Comparison of ENCODE assay signal across 14 cellular contexts in genomic region chr3:126481808-126482502, GRCh38. TPM values are rescaled to one million over a fixed set of nuclear protein-coding genes. Genes with fewer than 3 reads are reported as not detected.
A peak's percentile ranks its signal among the peaks of the same experiment; 100 is the strongest.
DNase-seq lines count a peak whose midpoint lies in the region; ATAC-seq, FAIRE-seq and TF ChIP-seq lines count a peak whose summit lies in the region.
"Had no signal": no experiment of that assay in that cellular context is flagged by ENCODE, and none has a peak within 500 bp of the region (broad histone marks: within the 10 kb centered on the region; RNA-seq: fewer than 3 reads in every experiment).

No MANE protein-coding gene starts in this region.

- no peak overlapping the region for H2AFZ ChIP-seq in mesenchymal stem cell (ENCODE audit: low read depth, low read length)

- DNase-seq in DMS 273 (lab: John Stamatoyannopoulos, UW; ENCODE audit: unreplicated experiment) (peak; percentile 83), NCI-H524 (lab: John Stamatoyannopoulos, UW) (peak; percentile 52 to 86), choroid plexus epithelial cell (ENCODE audit: low read depth) (peak; percentile 52), mesenchymal stem cell (peak; percentile 14), HTR-8/SVneo (ENCODE audit: insufficient read length, low spot score) (no peak)
- DNase-seq in activated naive CD4-positive, alpha-beta T cell treated with Interleukin-2 at 50 U/mL for 16 hours, result no peak
- DNase-seq: esophagus squamous epithelium; NCI-H1105; stimulated activated CD4-positive, alpha-beta T cell treated with anti-CD3 and anti-CD28 coated beads, Interleukin-2, amount 100 ng/mL, for 48 hours; stimulated activated naive CD4-positive, alpha-beta T cell had no signal

- 93% methylated on average over 16 of the region's 16 CpGs for WGBS in mesenchymal stem cell

- no peak overlapping the region for H2BK5ac ChIP-seq in mesenchymal stem cell (ENCODE audit: low read depth, low read length, poor library complexity, severe bottlenecking)

- H3K4me3 ChIP-seq in choroid plexus epithelial cell (ENCODE audit: low read depth, low read length) (no peak overlapping the region), mesenchymal stem cell (ENCODE audit: insufficient read depth in 1 of 2, low read depth in 1 of 2, low read length in 2 of 2) (no peak overlapping the region)
- H3K4me3 ChIP-seq: esophagus squamous epithelium, SK-N-MC had no signal

- no peak overlapping the region for H4K8ac ChIP-seq in mesenchymal stem cell (ENCODE audit: low read length)

- FAIRE-seq in HTR-8/SVneo (lab: Jason Lieb, UNC), result no peak

- no peak for TF ChIP-seq CTCF in choroid plexus epithelial cell (conservative IDR thresholded peaks at IDR 0.05; ENCODE audit: low read depth, low read length)

- H2BK15ac ChIP-seq in mesenchymal stem cell (ENCODE audit: low read depth, poor library complexity, severe bottlenecking), result no peak overlapping the region

- H3K4ac ChIP-seq in mesenchymal stem cell (ENCODE audit: low read depth in 1 of 2, low read length in 2 of 2), result no peak overlapping the region

- H3K9me3 ChIP-seq in mesenchymal stem cell (ENCODE audit: control insufficient read depth, low read length), result no peaks in the 10 kb centered on the region
- H3K9me3 ChIP-seq: esophagus squamous epithelium had no signal

- no peak overlapping the region for H3K9ac ChIP-seq in mesenchymal stem cell (ENCODE audit: low read length)

- H3K27ac ChIP-seq in mesenchymal stem cell (ENCODE audit: low read length, poor library complexity, severe bottlenecking), result no peak overlapping the region
- H3K27ac ChIP-seq: C4-2B, esophagus squamous epithelium, SK-N-MC had no signal

- H3K27me3 ChIP-seq in mesenchymal stem cell (ENCODE audit: control insufficient read depth in 1 of 2, insufficient read depth in 1 of 2, low read length in 2 of 2), result peaks cover 3 to 15% of the 10 kb centered on the region in 2 experiments
- H3K27me3 ChIP-seq: esophagus squamous epithelium had no signal

- no peak for ATAC-seq in GM21447 (IDR thresholded peaks at IDR 0.05; ENCODE audit: unreplicated experiment)
- no peak for ATAC-seq in activated CD4-positive, CD25-positive, alpha-beta regulatory T cell treated with anti-CD3 and anti-CD28 coated beads, Interleukin-2, amount 50 U/mL, for 24 hours

- no peaks in the 10 kb centered on the region for H3K36me3 ChIP-seq in mesenchymal stem cell (ENCODE audit: control insufficient read depth in 1 of 2, insufficient read depth in 2 of 2, low read depth in 1 of 2, low read length in 2 of 2)
- H3K36me3 ChIP-seq: esophagus squamous epithelium had no signal

- H3K4me2 ChIP-seq in mesenchymal stem cell (ENCODE audit: low read length, poor library complexity, severe bottlenecking), result no peak overlapping the region

- H3K23ac ChIP-seq in mesenchymal stem cell (ENCODE audit: low read length in 2 of 2), result no peak overlapping the region

- H3K18ac ChIP-seq in mesenchymal stem cell (ENCODE audit: low read depth in 1 of 2, low read length in 2 of 2), result no peak overlapping the region

- peaks cover 5% of the 10 kb centered on the region for H3K4me1 ChIP-seq in mesenchymal stem cell (ENCODE audit: control insufficient read depth, insufficient read depth, low read depth, low read length)

- no peaks in the 10 kb centered on the region for H3K79me1 ChIP-seq in mesenchymal stem cell (replicated peaks; ENCODE audit: low read length, poor library complexity, severe bottlenecking)

- no peak overlapping the region for H4K91ac ChIP-seq in mesenchymal stem cell (ENCODE audit: low read length)

- peak overlapping the region in 1 of 2 experiments; percentile 31 for H3K14ac ChIP-seq in mesenchymal stem cell (ENCODE audit: low read length in 2 of 2)

- no peak overlapping the region for H2BK12ac ChIP-seq in mesenchymal stem cell (ENCODE audit: low read length in 2 of 2)

- H2AK5ac ChIP-seq in mesenchymal stem cell (ENCODE audit: low read length, severe bottlenecking), result no peak overlapping the region

- no peak overlapping the region for H2BK120ac ChIP-seq in mesenchymal stem cell (ENCODE audit: low read depth, low read length)

RNA-seq across cellular contexts. Expression of gene ZXDC, which starts 6.3 kb away (rescaled TPM):
- polyA plus RNA-seq in mesenchymal stem cell (2013, experiment 1 of 2), result 6.3 TPM
- 6.1 TPM for polyA plus RNA-seq in mesenchymal stem cell (2013, experiment 2 of 2)

RNA-seq across cellular contexts. Expression of gene UROC1, which starts 35.6 kb away (rescaled TPM):
- polyA plus RNA-seq in mesenchymal stem cell (2013, experiment 1 of 2), result not detected
- not detected for polyA plus RNA-seq in mesenchymal stem cell (2013, experiment 2 of 2)

RNA-seq across cellular contexts. Expression of gene CHST13, which starts 42.0 kb away (rescaled TPM):
- not detected for polyA plus RNA-seq in mesenchymal stem cell (2013, experiment 1 of 2)
- polyA plus RNA-seq in mesenchymal stem cell (2013, experiment 2 of 2), result not detected

Comparison
In these comparisons a context has a peak if more than half of its experiments do, and no peak if none do; other contexts are left out.
1. DNase-seq: peak in DMS 273 (single experiment), NCI-H524 (2 of 2), choroid plexus epithelial cell (single experiment) and mesenchymal stem cell (single experiment); none in HTR-8/SVneo (single experiment) and activated naive CD4-positive, alpha-beta T cell treated with Interleukin-2 at 50 U/mL for 16 hours (single experiment).